9 cellular contexts compared by ENCODE assay signal in the genomic region with DNA sequence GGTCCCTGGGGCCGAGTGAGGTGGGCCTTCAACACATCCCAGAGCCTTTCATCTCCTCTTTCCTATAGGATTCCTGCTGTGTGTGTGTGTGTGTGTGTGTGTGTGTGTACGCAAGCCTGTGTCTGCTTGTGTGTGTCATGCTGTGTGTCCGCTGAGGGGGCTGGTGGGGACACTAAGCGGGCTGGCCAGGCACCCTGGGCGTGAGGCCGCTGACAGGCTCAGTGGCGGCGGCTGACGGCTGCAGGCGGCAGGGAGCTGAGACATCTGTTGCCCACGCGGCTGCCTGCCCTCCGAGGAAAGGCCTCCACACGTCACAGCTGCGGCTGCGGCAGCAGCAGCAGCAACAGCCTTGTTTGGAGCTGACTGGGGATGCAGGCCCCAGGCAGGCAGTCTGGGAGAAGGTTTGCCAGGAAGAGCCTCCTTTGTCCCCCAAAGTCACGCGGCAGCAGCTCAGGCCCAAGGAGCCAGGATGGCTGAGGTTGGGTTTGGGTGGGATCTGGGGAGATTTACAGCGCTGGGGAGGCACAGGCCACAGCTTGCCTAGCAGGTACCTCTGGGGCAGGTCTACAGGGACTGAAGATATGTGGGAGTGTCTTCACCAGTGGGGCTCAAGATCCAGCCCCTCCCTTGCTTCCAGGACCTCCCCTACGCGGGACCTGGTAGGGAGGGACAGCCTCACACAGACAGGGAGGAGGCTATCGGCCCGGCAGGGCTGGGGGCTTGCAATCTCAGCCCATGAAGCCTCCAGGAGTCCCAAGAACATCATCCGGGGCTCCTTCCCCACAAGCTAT. TPM values are rescaled to one million over a fixed set of nuclear protein-coding genes. Genes with fewer than 3 reads are reported as not detected.
DNase-seq lines count a peak whose midpoint lies in the region; ATAC-seq and TF ChIP-seq lines count a peak whose summit lies in the region.
"Had no signal": no experiment of that assay in that cellular context is flagged by ENCODE, and none has a peak within 500 bp of the region (broad histone marks: within the 10 kb centered on the region; RNA-seq: fewer than 3 reads in every experiment).

No MANE protein-coding gene starts in this region.

- H3K36me3 ChIP-seq in adrenal gland (replicated peaks in 1 of 2) (no peaks in the 10 kb centered on the region), gastrocnemius medialis (no peaks in the 10 kb centered on the region)
- H3K36me3 ChIP-seq: HAP-1 had no signal

- H3K4me3 ChIP-seq in adrenal gland = peak overlapping the region in 1 of 4 donors; percentile 52
- peak overlapping the region; percentile 34 to 61 (median 56) for H3K4me3 ChIP-seq in gastrocnemius medialis
- H3K4me3 ChIP-seq: HAP-1 had no signal

- ATAC-seq in left cardiac atrium = peak; percentile 65 to 82
- peak in 1 of 2 donors; percentile 29 for ATAC-seq in gastrocnemius medialis
- no peak for ATAC-seq in activated naive CD8-positive, alpha-beta T cell treated with anti-CD3 and anti-CD28 coated beads, Interleukin-2, amount 50 U/mL, for 24 hours
- no peak for ATAC-seq in HG03457 (IDR thresholded peaks at IDR 0.05; ENCODE audit: unreplicated experiment)

- peaks cover 7 to 26% of the 10 kb centered on the region in 2 donors for H3K4me1 ChIP-seq in adrenal gland (replicated peaks in 1 of 2)
- H3K4me1 ChIP-seq in gastrocnemius medialis = peaks cover 13 to 14% of the 10 kb centered on the region in 2 donors
- H3K4me1 ChIP-seq: HAP-1 had no signal

- in situ Hi-C loops in GM13976 (cut with MboI; ENCODE audit: low sequenced_read_pairs, unreplicated experiment) (no loop called here), gastrocnemius medialis (cut with MboI; ENCODE audit: low sequenced_read_pairs in 4 of 4) (loop anchor here in 1 of 4 donors (25.0 kb wide), 1 partner anchor 253 kb away; no protein-coding TSS in a partner anchor)

- H3K27me3 ChIP-seq in adrenal gland (no peaks in the 10 kb centered on the region), gastrocnemius medialis (peaks cover 0 to 6% (median 0%) of the 10 kb centered on the region in 3 donors)

- peaks cover 52% of the 10 kb centered on the region for H3K4me1 Mint-ChIP-seq in activated naive CD8-positive, alpha-beta T cell treated with anti-CD3 and anti-CD28 coated beads, Interleukin-2, amount 50 U/mL, for 24 hours

- H3K27me3 Mint-ChIP-seq in activated naive CD8-positive, alpha-beta T cell treated with anti-CD3 and anti-CD28 coated beads, Interleukin-2, amount 50 U/mL, for 24 hours = peaks cover 18% of the 10 kb centered on the region

- H3K27ac ChIP-seq in adrenal gland (peak overlapping the region in 3 of 5 donors; percentile 64 to 87 (median 87)), gastrocnemius medialis (peak overlapping the region; percentile 75 to 79 (median 76))

- DNase-seq in GM13976 (ENCODE audit: low spot score) (peak; percentile 15), adrenal gland (peak in 6 of 7 donors; percentile 8 to 90 (median 48)), left cardiac atrium (peak; percentile 87), gastrocnemius medialis (peak in 1 of 2 donors; percentile 47), GM10266 (ENCODE audit: extremely low spot score) (no peak), cerebellum (ENCODE audit: low spot score) (no peak)
- no peak for DNase-seq in activated naive CD8-positive, alpha-beta T cell treated with anti-CD3 and anti-CD28 coated beads, Interleukin-2, amount 50 U/mL, for 24 hours

- TF ChIP-seq POLR2A in adrenal gland (IDR thresholded peaks at IDR 0.05) (peak; percentile 28 to 45), gastrocnemius medialis (IDR thresholded peaks at IDR 0.05) (peak in 1 of 2 donors; percentile 31)

- H3K9me3 ChIP-seq in adrenal gland (replicated peaks in 1 of 3) (no peaks in the 10 kb centered on the region), gastrocnemius medialis (no peaks in the 10 kb centered on the region)
- H3K9me3 ChIP-seq: HAP-1 had no signal

- 70 to 98% (median 74%) methylated on average over 7 to 24 of the region's 24 CpGs for WGBS in adrenal gland, 4 donors

- no peaks in the 10 kb centered on the region for H3K36me3 Mint-ChIP-seq in activated naive CD8-positive, alpha-beta T cell treated with anti-CD3 and anti-CD28 coated beads, Interleukin-2, amount 50 U/mL, for 24 hours (ENCODE audit: low read depth)

- H3K9me3 Mint-ChIP-seq in activated naive CD8-positive, alpha-beta T cell treated with anti-CD3 and anti-CD28 coated beads, Interleukin-2, amount 50 U/mL, for 24 hours = no peaks in the 10 kb centered on the region

- TF ChIP-seq CTCF in GM13976 (IDR thresholded peaks at IDR 0.05; ENCODE audit: borderline replicate concordance, control extremely low read depth, extremely low read depth, insufficient read depth, missing control alignments) (no peak), adrenal gland (IDR thresholded peaks at IDR 0.05) (no peak), gastrocnemius medialis (IDR thresholded peaks at IDR 0.05 in 4 of 5, conservative IDR thresholded peaks at IDR 0.05 in 1 of 5) (no peak), GM10266 (IDR thresholded peaks at IDR 0.05; ENCODE audit: control insufficient read depth, insufficient read depth, low read depth, missing control alignments) (no peak)

- H3K4me3 Mint-ChIP-seq in activated naive CD8-positive, alpha-beta T cell treated with anti-CD3 and anti-CD28 coated beads, Interleukin-2, amount 50 U/mL, for 24 hours = no peak overlapping the region

- intact Hi-C loops in adrenal gland (cut with DNase I) = no loop called here
- intact Hi-C loops in left cardiac atrium (cut with DNase I) = no loop called here
- intact Hi-C loops in gastrocnemius medialis (cut with DNase I; ENCODE audit: low total_unique reads) = loop anchor here (2.0 kb wide), 1 partner anchor 34 kb away; no protein-coding TSS in a partner anchor

- no peak overlapping the region for H3K27ac Mint-ChIP-seq in activated naive CD8-positive, alpha-beta T cell treated with anti-CD3 and anti-CD28 coated beads, Interleukin-2, amount 50 U/mL, for 24 hours

RNA-seq across cellular contexts. Expression of a gene that starts 1.8 kb away (rescaled TPM):
- total RNA-seq in adrenal gland (10 to 100 TPM in 1 of 8 donors, 1 to 10 TPM in 6, under 1 TPM in 1; 0.87 to 11.7 (median 4.3) TPM), left cardiac atrium (10 to 100 TPM; 12.4 to 38.5 TPM), gastrocnemius medialis (1 to 10 TPM in 3 of 4 donors, under 1 TPM in 1; 0.66 to 8.0 (median 5.3) TPM), cerebellum (4.5 TPM)
- 10 to 100 TPM in 2 of 3 donors, 1 to 10 TPM in 1; 2.8 to 20.2 (median 14.3) TPM for polyA plus RNA-seq in adrenal gland

RNA-seq across cellular contexts. Expression of a gene that starts 31.6 kb away (rescaled TPM):
- total RNA-seq in adrenal gland (10 to 100 TPM in 7 of 8 donors, 1 to 10 TPM in 1; 9.9 to 34.0 (median 16.8) TPM), left cardiac atrium (10 to 100 TPM; 60.2 to 78.4 TPM), gastrocnemius medialis (10 to 100 TPM in 2 of 4 donors, 1 to 10 TPM in 2; 5.8 to 15.7 (median 10.3) TPM), cerebellum (10.1 TPM)
- 10 to 100 TPM; 10.3 to 12.6 (median 11.6) TPM for polyA plus RNA-seq in adrenal gland

RNA-seq across cellular contexts. Expression of a gene that starts 34.9 kb away (rescaled TPM):
- total RNA-seq in adrenal gland (1 to 10 TPM; 1.4 to 8.2 (median 3.0) TPM), left cardiac atrium (1 to 10 TPM; 2.2 to 3.3 TPM), gastrocnemius medialis (1 to 10 TPM; 5.4 to 6.7 (median 6.2) TPM), cerebellum (2.5 TPM)
- 1 to 10 TPM; 3.3 to 4.0 (median 3.7) TPM for polyA plus RNA-seq in adrenal gland

Comparison
In these comparisons a context has a peak if more than half of its experiments do, and no peak if none do; other contexts are left out.
1. DNase-seq: peak in GM13976 (single experiment), adrenal gland (6 of 7) and left cardiac atrium (single experiment); none in GM10266 (single experiment), activated naive CD8-positive, alpha-beta T cell treated with anti-CD3 and anti-CD28 coated beads, Interleukin-2, amount 50 U/mL, for 24 hours (single experiment) and cerebellum (single experiment).
2. ATAC-seq: peak in left cardiac atrium (2 of 2); none in activated naive CD8-positive, alpha-beta T cell treated with anti-CD3 and anti-CD28 coated beads, Interleukin-2, amount 50 U/mL, for 24 hours (single experiment) and HG03457 (single experiment).